In the genomic region with DNA sequence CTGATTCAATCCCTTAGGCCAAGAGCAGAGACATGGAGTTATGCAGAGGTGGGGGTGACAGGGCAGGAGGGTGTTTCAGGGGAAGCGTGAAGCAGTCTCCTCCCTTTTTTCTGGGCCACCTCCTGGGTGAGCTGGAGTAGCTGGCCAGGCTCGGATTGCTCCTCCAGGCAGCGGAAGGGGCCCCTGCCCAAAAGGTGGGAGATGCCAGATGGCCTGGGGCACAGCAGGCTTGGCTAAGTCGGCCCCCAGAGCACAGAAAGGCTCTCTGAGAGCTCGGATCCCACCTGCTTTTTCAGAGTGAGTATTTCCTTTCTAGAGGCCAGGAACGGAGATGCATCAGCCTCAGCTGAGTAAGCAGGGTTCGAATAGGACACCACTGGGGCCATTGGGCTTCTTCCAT, we compare ENCODE assay signal across 27 cellular contexts.
"Had no signal": no experiment of that assay in that cellular context is flagged by ENCODE, and none has a peak within 500 bp of the region (broad histone marks: within the 10 kb centered on the region; RNA-seq: fewer than 3 reads in every experiment).

No MANE protein-coding gene starts in this region.

- H3K27me3 Mint-ChIP-seq: naive thymus-derived CD8-positive, alpha-beta T cell; progenitor cell of endocrine pancreas; stimulated activated memory B cell treated with anti-CD40 and anti-IgM and Interleukin-4, amounts not matched to agents 10 μg/mL and 1 μg/mL and 100 μg/mL, for 72 hours had no signal

- H3K36me3 ChIP-seq: heart right ventricle, left lung, lower lobe of right lung, right atrium auricular region, right lobe of liver, stomach, thyroid gland, transverse colon, upper lobe of left lung had no signal

- H3K27me3 ChIP-seq: left lung, right atrium auricular region, right lobe of liver, stomach, testis, thyroid gland, transverse colon, upper lobe of left lung had no signal

- H3K9me3 Mint-ChIP-seq: naive thymus-derived CD8-positive, alpha-beta T cell; stimulated activated memory B cell treated with anti-CD40 and anti-IgM and Interleukin-4, amounts not matched to agents 10 μg/mL and 1 μg/mL and 100 μg/mL, for 72 hours had no signal

- H3K79me2 ChIP-seq: parathyroid adenoma had no signal

- H3K27ac Mint-ChIP-seq: naive thymus-derived CD8-positive, alpha-beta T cell; nephron; progenitor cell of endocrine pancreas; stimulated activated memory B cell treated with anti-CD40 and anti-IgM and Interleukin-4, amounts not matched to agents 10 μg/mL and 1 μg/mL and 100 μg/mL, for 72 hours had no signal

- H3K4me3 Mint-ChIP-seq: naive thymus-derived CD8-positive, alpha-beta T cell; nephron; neural crest cell; stimulated activated memory B cell treated with anti-CD40 and anti-IgM and Interleukin-4, amounts not matched to agents 10 μg/mL and 1 μg/mL and 100 μg/mL, for 72 hours had no signal

- H2AFZ ChIP-seq: parathyroid adenoma had no signal

- H3K4me2 ChIP-seq: smooth muscle cell had no signal

- H3K4me1 ChIP-seq: heart right ventricle, left lung, lower lobe of right lung, parathyroid adenoma, right atrium auricular region, right lobe of liver, stomach, testis, thyroid gland, upper lobe of left lung had no signal

- H3K36me3 Mint-ChIP-seq: naive thymus-derived CD8-positive, alpha-beta T cell; stimulated activated memory B cell treated with anti-CD40 and anti-IgM and Interleukin-4, amounts not matched to agents 10 μg/mL and 1 μg/mL and 100 μg/mL, for 72 hours had no signal

- H3K27ac ChIP-seq: heart right ventricle, left lung, lower lobe of right lung, parathyroid adenoma, right atrium auricular region, right lobe of liver, stomach, testis, thyroid gland, transverse colon, upper lobe of left lung had no signal

- H3K4me1 Mint-ChIP-seq: naive thymus-derived CD8-positive, alpha-beta T cell; nephron; neural crest cell; stimulated activated memory B cell treated with anti-CD40 and anti-IgM and Interleukin-4, amounts not matched to agents 10 μg/mL and 1 μg/mL and 100 μg/mL, for 72 hours had no signal

- ATAC-seq: heart right ventricle; left colon; left lung; lower lobe of right lung; naive thymus-derived CD8-positive, alpha-beta T cell; right lobe of liver; stimulated activated memory B cell treated with anti-CD40 and anti-IgM and Interleukin-4, amounts not matched to agents 10 μg/mL and 1 μg/mL and 100 μg/mL, for 72 hours had no signal

- H3K9me3 ChIP-seq: heart right ventricle, left lung, lower lobe of right lung, right atrium auricular region, right lobe of liver, stomach, testis, thyroid gland, transverse colon, upper lobe of left lung had no signal

- H3K4me3 ChIP-seq: heart right ventricle, left lung, lower lobe of right lung, right atrium auricular region, right lobe of liver, smooth muscle cell, stomach, testis, thyroid gland, transverse colon, upper lobe of left lung had no signal

- DNase-seq: heart right ventricle; hippocampal formation; left colon; left lung; lower lobe of right lung; mammary epithelial cell; mesenchymal stem cell; naive thymus-derived CD8-positive, alpha-beta T cell; nucleus accumbens; right lobe of liver; stimulated activated CD4-positive, alpha-beta T cell treated with anti-CD3 and anti-CD28 coated beads, Interleukin-1b, Interleukin-23, amount 100 ng/mL, for 48 hours; stimulated activated CD4-positive, alpha-beta T cell treated with anti-CD3 and anti-CD28 coated beads, Interleukin-2, amount 100 ng/mL, for 48 hours; stimulated activated CD4-positive, alpha-beta T cell treated with anti-CD3 and anti-CD28 coated beads, Interleukin-4, amount 100 ng/mL, for 4 hours; stimulated activated CD8-positive, alpha-beta memory T cell treated with anti-CD3 and anti-CD28 coated beads, Interleukin-4, amount 100 ng/mL, for 48 hours; stimulated activated naive CD4-positive, alpha-beta T cell treated with Interleukin-2 at 50 U/mL for 16 hours; stomach; testis; thyroid gland; transverse colon; upper lobe of left lung had no signal

- H3K9ac ChIP-seq: parathyroid adenoma had no signal
